Comparison of ENCODE assay signal across 16 cellular contexts in the genomic region with DNA sequence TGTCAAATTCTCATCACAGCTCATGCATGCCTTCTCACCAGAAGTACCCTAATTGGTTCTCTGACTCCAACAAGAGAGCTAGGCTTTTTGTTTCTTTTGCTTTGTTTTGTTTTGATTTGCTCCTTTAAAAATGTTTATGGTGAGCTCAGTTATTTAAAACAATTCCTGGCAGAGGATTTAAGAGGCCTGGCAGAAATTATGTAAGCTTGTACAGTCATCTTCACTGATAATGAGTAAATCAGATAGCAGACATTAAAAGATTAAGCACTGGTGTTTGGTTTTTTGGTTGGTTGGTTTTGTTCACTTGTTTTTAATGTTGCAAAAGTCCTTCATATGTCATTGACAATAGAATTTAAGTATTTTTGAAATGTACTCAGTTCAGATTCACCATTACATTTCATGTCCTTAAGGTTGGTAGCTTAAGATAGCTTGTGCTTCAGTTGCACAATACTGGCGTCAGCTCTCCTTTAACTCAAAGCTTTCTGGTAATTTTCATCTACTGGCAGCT.
DNase-seq lines count a peak whose midpoint lies in the region; ATAC-seq and TF ChIP-seq lines count a peak whose summit lies in the region.
"Had no signal": no experiment of that assay in that cellular context is flagged by ENCODE, and none has a peak within 500 bp of the region (broad histone marks: within the 10 kb centered on the region; RNA-seq: fewer than 3 reads in every experiment).

No MANE protein-coding gene starts in this region.

- H3K4me3 ChIP-seq in cardiac fibroblast (replicated peaks in 1 of 2; ENCODE audit: low read depth in 2 of 2, low read length in 2 of 2) (no peak overlapping the region), fibroblast of the aortic adventitia (ENCODE audit: low read depth, low read length) (no peak overlapping the region), smooth muscle cell (no peak overlapping the region), psoas muscle (no peak overlapping the region)
- H3K4me3 ChIP-seq: GM23338, SJCRH30 had no signal

- intact Hi-C loops in psoas muscle (cut with DNase I) = no loop called here

- no peaks in the 10 kb centered on the region for H3K36me3 ChIP-seq in smooth muscle cell (ENCODE audit: low read depth)
- no peaks in the 10 kb centered on the region for H3K36me3 ChIP-seq in psoas muscle (ENCODE audit: insufficient read depth in 1 of 2, low read depth in 1 of 2)
- H3K36me3 ChIP-seq: SJCRH30 had no signal

- DNase-seq in HCEC 1CT (peak; percentile 27), cardiac fibroblast (ENCODE audit: low read depth in 2 of 2) (peak; percentile 7 to 45), fibroblast of the aortic adventitia (ENCODE audit: low read depth) (peak; percentile 33), smooth muscle cell (lab: John Stamatoyannopoulos, UW; ENCODE audit: unreplicated experiment) (no peak), psoas muscle (no peak), NAMALWA (ENCODE audit: low spot score) (no peak)
- DNase-seq: C1 segment of cervical spinal cord; CD8-positive, alpha-beta memory T cell; MM.1S; NCI-H1105; NCI-H2081 treated with DMSO at 0.1 percent for 48 hours; NCI-H446 treated with DMSO at 0.1 percent for 48 hours; SJCRH30 had no signal

- ATAC-seq in psoas muscle (no peak), HG02852 (IDR thresholded peaks at IDR 0.05; ENCODE audit: unreplicated experiment) (no peak)
- ATAC-seq: Panc1 had no signal

- H3K27ac ChIP-seq in smooth muscle cell (ENCODE audit: low read depth) (no peak overlapping the region), psoas muscle (no peak overlapping the region)
- H3K27ac ChIP-seq: SJCRH30 had no signal

- H3K9ac ChIP-seq in smooth muscle cell (ENCODE audit: low read depth) = no peak overlapping the region

- H3K9me3 ChIP-seq in smooth muscle cell (replicated peaks; ENCODE audit: low read depth) = no peaks in the 10 kb centered on the region
- no peaks in the 10 kb centered on the region for H3K9me3 ChIP-seq in psoas muscle
- H3K9me3 ChIP-seq: SJCRH30 had no signal

- H4K20me1 ChIP-seq in smooth muscle cell (ENCODE audit: low read depth) = no peaks in the 10 kb centered on the region

- TF ChIP-seq CTCF in cardiac fibroblast (IDR thresholded peaks at IDR 0.05; ENCODE audit: low read depth, low read length) (no peak), fibroblast of the aortic adventitia (IDR thresholded peaks at IDR 0.05; ENCODE audit: insufficient read depth, low read length) (no peak), smooth muscle cell (IDR thresholded peaks at IDR 0.05; ENCODE audit: borderline replicate concordance, insufficient read depth, poor library complexity, severe bottlenecking) (no peak), psoas muscle (IDR thresholded peaks at IDR 0.05) (no peak)

- H3K4me2 ChIP-seq in smooth muscle cell = peak overlapping the region; percentile 64
- H3K4me2 ChIP-seq: GM23338 had no signal

- no peaks in the 10 kb centered on the region for H3K79me2 ChIP-seq in smooth muscle cell (ENCODE audit: low read depth)

- WGBS in smooth muscle cell (ENCODE audit: low lambda C conversion rate) = 22% methylated on average over 1 of the region's 1 CpG
- WGBS in psoas muscle, 3 donors = 68 to 97% (median 79%) methylated on average over 1 of the region's 1 CpG

- no peak overlapping the region for H2AFZ ChIP-seq in smooth muscle cell (ENCODE audit: low read depth)
- H2AFZ ChIP-seq: GM23338 had no signal

- H3F3A ChIP-seq in smooth muscle cell (ENCODE audit: low read depth) = no peaks in the 10 kb centered on the region

- H3K27me3 ChIP-seq in smooth muscle cell (ENCODE audit: low read depth) (no peaks in the 10 kb centered on the region), psoas muscle (ENCODE audit: insufficient read depth in 3 of 3, low read length in 2 of 3) (no peaks in the 10 kb centered on the region)
- H3K27me3 ChIP-seq: SJCRH30 had no signal

- H3K4me1 ChIP-seq in smooth muscle cell (ENCODE audit: low read depth) = no peaks in the 10 kb centered on the region
- no peaks in the 10 kb centered on the region for H3K4me1 ChIP-seq in psoas muscle
- H3K4me1 ChIP-seq: SJCRH30 had no signal

Comparison
In these comparisons a context has a peak if more than half of its experiments do, and no peak if none do; other contexts are left out.
1. DNase-seq: peak in HCEC 1CT (single experiment), cardiac fibroblast (2 of 2) and fibroblast of the aortic adventitia (single experiment); none in smooth muscle cell (single experiment), psoas muscle (0 of 2) and NAMALWA (single experiment).